In the genomic region with DNA sequence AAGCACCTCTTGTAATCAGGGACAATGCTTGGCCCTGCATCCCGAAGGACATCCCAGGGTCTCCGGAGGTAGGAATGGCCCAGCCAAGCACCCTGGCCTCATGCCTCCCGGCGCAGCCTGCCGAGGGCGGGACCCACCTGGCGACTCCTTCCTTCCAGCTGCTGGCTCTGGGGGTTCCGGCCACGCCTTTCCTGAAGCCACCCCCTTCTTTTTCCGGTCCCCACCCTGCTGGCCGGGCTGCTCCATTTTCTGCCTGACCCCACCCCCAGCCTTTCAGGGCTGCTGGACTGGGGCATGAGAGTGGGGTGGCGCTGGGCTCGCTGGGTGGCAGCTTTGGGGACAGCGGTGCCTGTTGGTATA, we compare ENCODE assay signal across 18 cellular contexts. TPM values are rescaled to one million over a fixed set of nuclear protein-coding genes. Genes with fewer than 3 reads are reported as not detected.
"Had no signal": no experiment of that assay in that cellular context is flagged by ENCODE, and none has a peak within 500 bp of the region (broad histone marks: within the 10 kb centered on the region; RNA-seq: fewer than 3 reads in every experiment).

No MANE protein-coding gene starts in this region.

- H3K27me3 ChIP-seq: ovary, stomach had no signal

- H3K4me3 ChIP-seq: ovary, skin epidermis, stomach, thoracic aorta had no signal

- H3K9me3 ChIP-seq: ovary, stomach, thoracic aorta had no signal

- ATAC-seq: activated CD8-positive, alpha-beta T cell treated with anti-CD3 and anti-CD28 coated beads, Interleukin-2, amount 10 ng/mL, durations not matched to agents 7 days and 5 days; WTC11 had no signal

- H3K27ac ChIP-seq: ovary had no signal

- H3K36me3 ChIP-seq: ovary, stomach, thoracic aorta had no signal

- DNase-seq: activated CD4-positive, alpha-beta T cell treated with anti-CD3 and anti-CD28 coated beads for 48 hours; activated CD8-positive, alpha-beta T cell treated with anti-CD3 and anti-CD28 coated beads, Interleukin-2, amount 10 ng/mL, durations not matched to agents 7 days and 5 days; activated naive CD4-positive, alpha-beta T cell treated with anti-CD3 and anti-CD28 coated beads for 36 hours; caudate nucleus; endodermal cell; mesendoderm; stomach; T1000 had no signal

RNA-seq across cellular contexts. Expression of a gene that starts 22.5 kb away (rescaled TPM):
- total RNA-seq: activated CD8-positive, alpha-beta T cell treated with anti-CD3 and anti-CD28 coated beads, Interleukin-2, amount 10 ng/mL, durations not matched to agents 7 days and 5 days; activated naive CD4-positive, alpha-beta T cell treated with anti-CD3 and anti-CD28 coated beads for 36 hours; activated T-helper 1 cell treated with anti-CD3 and anti-CD28 coated beads, Interleukin-12 subunit alpha, Interleukin-12 subunit beta, Interleukin-2, Interleukin-4 antibody, amounts not matched to agents 30 ng/mL and 10 ng/mL and 1 ng/mL, durations not matched to agents 14 hours and 24 hours and 36 hours; endodermal cell; renal cortical epithelial cell; thoracic aorta; urinary bladder; WTC11 had no signal
- polyA plus RNA-seq: adipose tissue, esophagus, neural cell, urinary bladder had no signal
